Comparison of ENCODE assay signal across 15 cellular contexts in genomic region chr5:453725-454481, GRCh38. TPM values are rescaled to one million over a fixed set of nuclear protein-coding genes. Genes with fewer than 3 reads are reported as not detected.
DNase-seq lines count a peak whose midpoint lies in the region; ATAC-seq, FAIRE-seq and TF ChIP-seq lines count a peak whose summit lies in the region.
"Had no signal": no experiment of that assay in that cellular context is flagged by ENCODE, and none has a peak within 500 bp of the region (broad histone marks: within the 10 kb centered on the region; RNA-seq: fewer than 3 reads in every experiment).

No MANE protein-coding gene starts in this region.

- TF ChIP-seq CTCF in GM23338 (conservative IDR thresholded peaks at IDR 0.05; ENCODE audit: low read depth in 2 of 2) (peak in 1 of 2 experiments; percentile 35; a peak in 2 of 4 replicates), bronchial epithelial cell (IDR thresholded peaks at IDR 0.05; ENCODE audit: insufficient read depth, low read length, severe bottlenecking) (no peak), natural killer cell (IDR thresholded peaks at IDR 0.05) (no peak)

- H3K27me3 ChIP-seq in GM23338 (ENCODE audit: insufficient read depth) (no peaks in the 10 kb centered on the region), bronchial epithelial cell (ENCODE audit: control insufficient read depth, insufficient read depth, low read length) (no peaks in the 10 kb centered on the region)

- FAIRE-seq in bronchial epithelial cell (lab: Jason Lieb, UNC) = no peak
- FAIRE-seq: G401.6 had no signal

- H3K9me2 ChIP-seq in GM23338 (ENCODE audit: insufficient read depth) = no peaks in the 10 kb centered on the region

- DNase-seq in T-helper 1 cell = no peak
- DNase-seq in GM23338 (ENCODE audit: low spot score) = no peak
- DNase-seq in bronchial epithelial cell (ENCODE audit: low read depth) = peak; percentile 78
- peak; percentile 51 for DNase-seq in myocyte (ENCODE audit: low read depth)
- DNase-seq in natural killer cell = no peak
- DNase-seq in NCI-H146 (lab: John Stamatoyannopoulos, UW) = no peak
- no peak for DNase-seq in erythroblast (lab: John Stamatoyannopoulos, UW)
- DNase-seq: hypothalamus, IMR-90, NCI-H1417, right cardiac atrium had no signal

- H3K27ac ChIP-seq in GM23338 (ENCODE audit: low read depth) = no peak overlapping the region
- H3K27ac ChIP-seq: 22Rv1 had no signal

- ATAC-seq in GM23338 = peak; percentile 55
- ATAC-seq in natural killer cell = no peak

- no peak overlapping the region for H3K4me2 ChIP-seq in GM23338

- no peaks in the 10 kb centered on the region for H3F3A ChIP-seq in GM23338 (replicated peaks; ENCODE audit: low read depth)

- intact Hi-C loops in natural killer cell (cut with micrococcal nuclease) = no loop called here

- H3K36me3 ChIP-seq in GM23338 (ENCODE audit: insufficient read depth) (peaks cover 18% of the 10 kb centered on the region), bronchial epithelial cell (ENCODE audit: control insufficient read depth, insufficient read depth, low read length) (peaks cover 13% of the 10 kb centered on the region)

- H3K4me3 ChIP-seq in GM23338 (no peak overlapping the region), bronchial epithelial cell (ENCODE audit: low read depth, low read length) (no peak overlapping the region)

- peaks cover 35% of the 10 kb centered on the region for H3K9me3 Mint-ChIP-seq in T-helper 1 cell treated with Interleukin-12 subunit alpha and Interleukin-12 subunit beta and Interleukin-4 antibody, amounts not matched to agents 30 μg/mL and 1 μg/mL, for 36 hours
- H3K9me3 Mint-ChIP-seq in GM23338 (no peaks in the 10 kb centered on the region), natural killer cell (peaks cover 6 to 7% of the 10 kb centered on the region in 2 donors)

- no peaks in the 10 kb centered on the region for H3K27me3 Mint-ChIP-seq in T-helper 1 cell treated with Interleukin-12 subunit alpha and Interleukin-12 subunit beta and Interleukin-4 antibody, amounts not matched to agents 30 μg/mL and 1 μg/mL, for 36 hours (ENCODE audit: low read depth)
- H3K27me3 Mint-ChIP-seq in GM23338 (ENCODE audit: insufficient read depth, low read depth, poor library complexity) = no peaks in the 10 kb centered on the region
- no peaks in the 10 kb centered on the region for H3K27me3 Mint-ChIP-seq in natural killer cell (ENCODE audit: low read depth in 2 of 2)

- H2AFZ ChIP-seq in GM23338 = no peak overlapping the region

- peaks cover 41% of the 10 kb centered on the region for H3K4me1 Mint-ChIP-seq in T-helper 1 cell treated with Interleukin-12 subunit alpha and Interleukin-12 subunit beta and Interleukin-4 antibody, amounts not matched to agents 30 μg/mL and 1 μg/mL, for 36 hours (ENCODE audit: low read depth)
- H3K4me1 Mint-ChIP-seq in GM23338 (peaks cover 14% of the 10 kb centered on the region), natural killer cell (peaks cover 28 to 33% of the 10 kb centered on the region in 2 donors)
- H3K4me1 Mint-ChIP-seq: neural crest cell had no signal

- H3K79me2 ChIP-seq in GM23338 (replicated peaks; ENCODE audit: insufficient read depth) = peaks cover 30% of the 10 kb centered on the region

- H3K4me1 ChIP-seq in GM23338 (ENCODE audit: insufficient read depth) = peaks cover 4% of the 10 kb centered on the region

- no peak for TF ChIP-seq POLR2A in erythroblast (IDR thresholded peaks at IDR 0.05; ENCODE audit: low read length)

- peak overlapping the region; percentile 87 for H3K27ac Mint-ChIP-seq in T-helper 1 cell treated with Interleukin-12 subunit alpha and Interleukin-12 subunit beta and Interleukin-4 antibody, amounts not matched to agents 30 μg/mL and 1 μg/mL, for 36 hours
- peak overlapping the region; percentile 56; the same call in 1 of the 2 replicates for H3K27ac Mint-ChIP-seq in GM23338
- H3K27ac Mint-ChIP-seq in natural killer cell = no peak overlapping the region

- H3K4me3 Mint-ChIP-seq in T-helper 1 cell treated with Interleukin-12 subunit alpha and Interleukin-12 subunit beta and Interleukin-4 antibody, amounts not matched to agents 30 μg/mL and 1 μg/mL, for 36 hours = peak overlapping the region; percentile 68
- H3K4me3 Mint-ChIP-seq in GM23338 = no peak overlapping the region
- H3K4me3 Mint-ChIP-seq in natural killer cell = no peak overlapping the region
- H3K4me3 Mint-ChIP-seq: neural crest cell had no signal

- peaks cover 85% of the 10 kb centered on the region for H3K36me3 Mint-ChIP-seq in T-helper 1 cell treated with Interleukin-12 subunit alpha and Interleukin-12 subunit beta and Interleukin-4 antibody, amounts not matched to agents 30 μg/mL and 1 μg/mL, for 36 hours (ENCODE audit: low read depth)
- H3K36me3 Mint-ChIP-seq in GM23338 (ENCODE audit: low read depth) (peaks cover 61% of the 10 kb centered on the region), natural killer cell (peaks cover 55% of the 10 kb centered on the region)

- H4K20me1 ChIP-seq in GM23338 (replicated peaks; ENCODE audit: insufficient read depth) = peaks cover 4% of the 10 kb centered on the region; the same call in 1 of the 2 replicates

TF ChIP-seq in GM23338, 12 proteins besides CTCF, POLR2A, EP300 and RAD21:
- TF ChIP-seq POLR2AphosphoS5 (IDR thresholded peaks at IDR 0.05; ENCODE audit: low read depth) (no peak), REST (IDR thresholded peaks at IDR 0.05; ENCODE audit: unreplicated experiment) (no peak), EZH2 (IDR thresholded peaks at IDR 0.05; ENCODE audit: low read depth, unreplicated experiment) (no peak), ETS1 (IDR thresholded peaks at IDR 0.05) (no peak), STAT1 (IDR thresholded peaks at IDR 0.05; ENCODE audit: unreplicated experiment) (no peak), ZNF331 (CRISPR knock-in tag; IDR thresholded peaks at IDR 0.05; ENCODE audit: low read depth) (no peak), NANOG (IDR thresholded peaks at IDR 0.05; ENCODE audit: borderline replicate concordance) (no peak), JUNB (IDR thresholded peaks at IDR 0.05; ENCODE audit: unreplicated experiment) (no peak), ZNF114 (CRISPR knock-in tag; IDR thresholded peaks at IDR 0.05) (no peak)

RNA-seq across cellular contexts. Expression of gene EXOC3, which starts 10.9 kb away (rescaled TPM):
- total RNA-seq in GM23338 (2014; rRNA removed; shearing (Covaris generic)) = 24.2 and 31.6 TPM in 2 replicates
- 13.4 and 13.8 TPM in 2 replicates for polyA plus RNA-seq in GM23338 (2016; fragmentation: Nextera tagmentation; extraction: Ambion mirVana)
- total RNA-seq in bronchial epithelial cell (37.5 and 42.4 TPM in 2 replicates), myocyte (67.8 and 71.0 TPM in 2 replicates), natural killer cell (10 to 100 TPM; 89.6 to 99.9 (median 96.3) TPM)
- 58.6 TPM for polyA plus RNA-seq in myocyte (2012)

Comparison
In these comparisons a context has a peak if more than half of its experiments do, and no peak if none do; other contexts are left out.
1. H3K27ac Mint-ChIP-seq: peak in T-helper 1 cell treated with Interleukin-12 subunit alpha and Interleukin-12 subunit beta and Interleukin-4 antibody, amounts not matched to agents 30 μg/mL and 1 μg/mL, for 36 hours (single experiment) and GM23338 (single experiment); none in natural killer cell (0 of 2).
2. DNase-seq: peak in bronchial epithelial cell (single experiment) and myocyte (single experiment); none in T-helper 1 cell (0 of 5), GM23338 (single experiment), natural killer cell (single experiment), NCI-H146 (single experiment) and erythroblast (0 of 2).